17 cellular contexts compared by ENCODE assay signal in genomic region chr14:81466854-81467253, GRCh38.
A peak's percentile ranks its signal among the peaks of the same experiment; 100 is the strongest.
DNase-seq lines count a peak whose midpoint lies in the region; FAIRE-seq lines count a peak whose summit lies in the region.
"Had no signal": no experiment of that assay in that cellular context is flagged by ENCODE, and none has a peak within 500 bp of the region (broad histone marks: within the 10 kb centered on the region; RNA-seq: fewer than 3 reads in every experiment).

No MANE protein-coding gene starts in this region.

- DNase-seq in NCI-H2171 treated with DMSO at 0.1 percent for 48 hours (lab: John Stamatoyannopoulos, UW) (peak; percentile 46), NCI-H2171 (lab: John Stamatoyannopoulos, UW) (no peak), NCI-H69 (lab: John Stamatoyannopoulos, UW) (peak; percentile 20), putamen (ENCODE audit: low spot score) (peak; percentile 76), HTR-8/SVneo (ENCODE audit: insufficient read length, low spot score) (no peak)
- DNase-seq: AML-193; Caco-2; Calu3; CD4-positive, alpha-beta T cell; CD8-positive, alpha-beta T cell; DMS79 treated with DMSO at 0.1 percent for 48 hours; GF-D8 had no signal

- FAIRE-seq in HTR-8/SVneo (lab: Jason Lieb, UNC) = no peak
- FAIRE-seq: A549, D721Med, G401.6, GM12891, GM19239 had no signal

Comparison
In these comparisons a context has a peak if more than half of its experiments do, and no peak if none do; other contexts are left out.
1. DNase-seq: peak in NCI-H2171 treated with DMSO at 0.1 percent for 48 hours (single experiment), NCI-H69 (single experiment) and putamen (single experiment); none in NCI-H2171 (single experiment) and HTR-8/SVneo (single experiment).